In the genomic region with DNA sequence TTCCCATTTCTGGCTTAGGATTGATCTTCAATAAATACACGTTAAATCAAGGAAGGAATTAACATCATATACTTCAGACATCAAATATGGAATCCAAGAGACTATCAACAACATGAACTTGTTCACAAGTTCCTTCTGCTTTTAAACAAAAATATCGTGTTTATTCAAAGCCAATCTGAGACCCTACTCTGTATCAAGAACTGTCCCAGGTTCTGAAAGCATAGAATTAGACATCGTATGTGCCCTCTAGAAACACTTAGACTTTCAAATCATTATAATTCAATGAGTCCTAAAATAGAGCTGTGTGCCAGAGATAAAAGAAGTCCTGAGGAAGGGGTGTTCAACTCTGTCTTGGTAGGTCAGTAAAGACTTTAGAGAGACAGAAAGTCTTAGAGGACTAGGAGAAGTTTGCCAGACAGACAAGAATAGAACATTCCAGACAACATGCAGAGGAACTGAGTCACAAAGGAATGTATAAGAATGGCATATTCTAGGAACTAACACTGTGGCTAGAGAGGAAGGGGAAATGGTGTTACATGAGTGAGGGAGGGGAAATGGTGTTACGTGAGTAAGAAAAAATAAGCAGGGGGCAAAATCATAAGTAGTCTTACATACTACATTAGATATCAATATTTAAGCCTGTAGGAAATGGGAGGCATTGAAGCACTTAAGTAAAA, we compare ENCODE assay signal across 16 cellular contexts. TPM values are rescaled to one million over a fixed set of nuclear protein-coding genes. Genes with fewer than 3 reads are reported as not detected.
A peak's percentile ranks its signal among the peaks of the same experiment; 100 is the strongest.
DNase-seq lines count a peak whose midpoint lies in the region; ATAC-seq, FAIRE-seq and TF ChIP-seq lines count a peak whose summit lies in the region.
"Had no signal": no experiment of that assay in that cellular context is flagged by ENCODE, and none has a peak within 500 bp of the region (broad histone marks: within the 10 kb centered on the region; RNA-seq: fewer than 3 reads in every experiment).

No MANE protein-coding gene starts in this region.

- no peak overlapping the region for H3K4me3 Mint-ChIP-seq in nephron progenitor cell
- no peak overlapping the region for H3K4me3 Mint-ChIP-seq in WTC11
- no peak overlapping the region for H3K4me3 Mint-ChIP-seq in activated T-cell treated with anti-CD3 and anti-CD28 coated beads, Interleukin-2, amount 50 U/mL, for 4 hours

- TF ChIP-seq CTCF in endothelial cell of umbilical vein (IDR thresholded peaks at IDR 0.05; ENCODE audit: extremely low read depth in 1 of 2, insufficient read depth in 1 of 2, low read depth in 1 of 2, low read length in 2 of 2) (no peak), nephron progenitor cell (IDR thresholded peaks at IDR 0.05) (no peak), WTC11 (IDR thresholded peaks at IDR 0.05) (no peak)

- intact Hi-C loops in endothelial cell of umbilical vein (cut with micrococcal nuclease) = loop anchor here (1.0 to 2.0 kb wide), 3 partner anchors 82 to 235 kb away; partner anchors contain the start of gene UHRF2

- H3K27ac Mint-ChIP-seq in nephron progenitor cell = peak overlapping the region; percentile 36
- H3K27ac Mint-ChIP-seq in WTC11 = no peak overlapping the region

- H3K27me3 Mint-ChIP-seq in nephron progenitor cell (ENCODE audit: low read depth, poor library complexity) (peaks cover 7% of the 10 kb centered on the region), WTC11 (ENCODE audit: low read depth) (no peaks in the 10 kb centered on the region)
- H3K27me3 Mint-ChIP-seq in activated T-cell treated with anti-CD3 and anti-CD28 coated beads, Interleukin-2, amount 50 U/mL, for 4 hours (ENCODE audit: low read depth) = peaks cover 17% of the 10 kb centered on the region

- H3K79me2 ChIP-seq in endothelial cell of umbilical vein (ENCODE audit: control insufficient read depth, insufficient read depth, low read length) = no peaks in the 10 kb centered on the region

- H3K36me3 ChIP-seq in endothelial cell of umbilical vein (ENCODE audit: control insufficient read depth in 2 of 2, extremely low read depth in 1 of 2, insufficient read depth in 2 of 2, low read length in 2 of 2) = no peaks in the 10 kb centered on the region
- H3K36me3 ChIP-seq: BE2C had no signal

- H3K4me2 ChIP-seq in endothelial cell of umbilical vein (ENCODE audit: insufficient read depth, low read length) = peak overlapping the region; percentile 0

- H3K4me1 Mint-ChIP-seq in nephron progenitor cell = no peaks in the 10 kb centered on the region
- peaks cover 8% of the 10 kb centered on the region for H3K4me1 Mint-ChIP-seq in WTC11
- H3K4me1 Mint-ChIP-seq in activated T-cell treated with anti-CD3 and anti-CD28 coated beads, Interleukin-2, amount 50 U/mL, for 4 hours (ENCODE audit: low read depth) = no peaks in the 10 kb centered on the region

- no peak overlapping the region for H3K9ac ChIP-seq in endothelial cell of umbilical vein (replicated peaks; ENCODE audit: extremely low read depth, insufficient read depth, low read length)

- H3K27ac ChIP-seq in endothelial cell of umbilical vein (ENCODE audit: insufficient read depth, low read depth, low read length) = peak overlapping the region; percentile 69

- TF ChIP-seq EP300 in Ishikawa (IDR thresholded peaks at IDR 0.05; ENCODE audit: borderline replicate concordance) = no peak

- H3K9me3 Mint-ChIP-seq in nephron progenitor cell (peaks cover 32% of the 10 kb centered on the region), WTC11 (peaks cover 28% of the 10 kb centered on the region)
- peaks cover 10% of the 10 kb centered on the region for H3K9me3 Mint-ChIP-seq in activated T-cell treated with anti-CD3 and anti-CD28 coated beads, Interleukin-2, amount 50 U/mL, for 4 hours

- no peaks in the 10 kb centered on the region for H3K9me1 ChIP-seq in endothelial cell of umbilical vein (replicated peaks; ENCODE audit: control insufficient read depth, extremely low read depth, insufficient read depth, low read length)

- H3K36me3 Mint-ChIP-seq in nephron progenitor cell (ENCODE audit: low read depth) = no peaks in the 10 kb centered on the region
- peaks cover 20% of the 10 kb centered on the region for H3K36me3 Mint-ChIP-seq in WTC11
- no peaks in the 10 kb centered on the region for H3K36me3 Mint-ChIP-seq in activated T-cell treated with anti-CD3 and anti-CD28 coated beads, Interleukin-2, amount 50 U/mL, for 4 hours (ENCODE audit: insufficient read depth)

- H3K4me1 ChIP-seq in endothelial cell of umbilical vein (ENCODE audit: control insufficient read depth, extremely low read depth, insufficient read depth, low read length) = peaks cover 19% of the 10 kb centered on the region
- H3K4me1 ChIP-seq: BE2C had no signal

- no peak overlapping the region for H3K4me3 ChIP-seq in endothelial cell of umbilical vein (replicated peaks in 1 of 3; ENCODE audit: insufficient read depth in 1 of 3, low read depth in 1 of 3, low read length in 3 of 3)

- POLR2A ChIA-PET in endothelial cell of umbilical vein (lab: Charles Lee) = no interaction called here
- POLR2A ChIA-PET in WTC11 (lab: Charles Lee) = no interaction called here

- H3K9me3 ChIP-seq in endothelial cell of umbilical vein (replicated peaks; ENCODE audit: control insufficient read depth, insufficient read depth, low read length) = no peaks in the 10 kb centered on the region
- H3K9me3 ChIP-seq: BE2C had no signal

- TF ChIP-seq POLR2A in GM12892 (IDR thresholded peaks at IDR 0.05; ENCODE audit: low read depth, low read length) (no peak), endothelial cell of umbilical vein (IDR thresholded peaks at IDR 0.05; ENCODE audit: low read depth, low read length) (no peak)

- TF ChIP-seq RAD21 in Ishikawa (IDR thresholded peaks at IDR 0.05; ENCODE audit: low read depth) = no peak

- CTCF ChIA-PET in endothelial cell of umbilical vein (lab: Charles Lee) (interaction anchor here (0.9 to 1.6 kb wide), 4 partner anchors 9 to 25 kb away, joined by 3 to 5 read pairs (median 3); no protein-coding TSS in a partner anchor), WTC11 (lab: Charles Lee) (no interaction called here)

- dilution Hi-C loops in endothelial cell of umbilical vein (cut with MboI; ENCODE audit: extremely low pct_ligation_motif_present, low sequenced_read_pairs) = no loop called here

- TSS peak; percentile 98 for BruUV-seq in endothelial cell of umbilical vein (replicated peaks; lab: Mats Ljungman, UMichigan)

- DNase-seq in GM12892 (ENCODE audit: insufficient read length) (no peak), endothelial cell of umbilical vein (ENCODE audit: low read depth, low spot score) (peak; percentile 88), nephron progenitor cell (no peak), WTC11 (ENCODE audit: low spot score) (no peak), HTR-8/SVneo (ENCODE audit: insufficient read length, low spot score) (no peak)
- no peak for DNase-seq in activated T-cell treated with anti-CD3 and anti-CD28 coated beads, Interleukin-2, amount 50 U/mL, for 4 hours
- DNase-seq: BE2C, DMS53 had no signal

- peak; percentile 74 for FAIRE-seq in GM12892 (lab: Jason Lieb, UNC)
- FAIRE-seq in endothelial cell of umbilical vein (lab: Jason Lieb, UNC) = peak; percentile 73
- no peak for FAIRE-seq in HTR-8/SVneo (lab: Jason Lieb, UNC)
- FAIRE-seq: A204.1, GM18507, H54, HepG2 had no signal

- ATAC-seq in WTC11 (no peak), HG02981 (IDR thresholded peaks at IDR 0.05; ENCODE audit: unreplicated experiment) (no peak)
- no peak for ATAC-seq in activated T-cell treated with anti-CD3 and anti-CD28 coated beads, Interleukin-2, amount 50 U/mL, for 4 hours
- ATAC-seq: HepG2 had no signal

- H4K20me1 ChIP-seq in endothelial cell of umbilical vein (replicated peaks; ENCODE audit: control insufficient read depth, extremely low read depth, insufficient read depth, low read length) = no peaks in the 10 kb centered on the region

- no peak overlapping the region for H2AFZ ChIP-seq in endothelial cell of umbilical vein (ENCODE audit: low read depth, low read length)

- no peaks in the 10 kb centered on the region for H3K27me3 ChIP-seq in endothelial cell of umbilical vein (ENCODE audit: control insufficient read depth in 2 of 2, insufficient read depth in 2 of 2, low read length in 2 of 2)
- H3K27me3 ChIP-seq: BE2C had no signal

TF ChIP-seq in Ishikawa, 13 proteins besides CTCF, POLR2A, EP300 and RAD21 (continues in another document):
- TF ChIP-seq CEBPB (IDR thresholded peaks at IDR 0.05) = no peak

TF ChIP-seq in endothelial cell of umbilical vein, 7 proteins besides CTCF, POLR2A, EP300 and RAD21 (continues in another document):
- TF ChIP-seq GATA2 (IDR thresholded peaks at IDR 0.05; ENCODE audit: insufficient read depth, insufficient read length, low read depth, low read length) (no peak), EZH2 (IDR thresholded peaks at IDR 0.05; ENCODE audit: borderline replicate concordance, low read depth, low read length, severe bottlenecking) (no peak), FOS (IDR thresholded peaks at IDR 0.05; ENCODE audit: borderline replicate concordance, insufficient read depth, low read length) (peak; percentile 79), POLR2AphosphoS5 (IDR thresholded peaks at IDR 0.05; ENCODE audit: insufficient read depth, low read depth, low read length) (peak; percentile 39), MYC (IDR thresholded peaks at IDR 0.05; ENCODE audit: low read depth, low read length) (no peak)

TF ChIP-seq in WTC11, 78 proteins besides CTCF, POLR2A, EP300 and RAD21 (continues in another document):
- no peak for TF ChIP-seq EMX1 (CRISPR knock-in tag; IDR thresholded peaks at IDR 0.05)

RNA-seq across cellular contexts. Expression of gene TPD52L3, which starts 2.9 kb away (rescaled TPM):
- not detected for polyA plus RNA-seq in GM12892 (2012; ENCODE audit: missing spikeins)
- total RNA-seq in endothelial cell of umbilical vein = not detected in 2 replicates
- polyA plus RNA-seq in endothelial cell of umbilical vein = not detected in 2 replicates
- not detected in 2 replicates for polyA plus RNA-seq in endothelial cell of umbilical vein (2011; cell fraction: cytosol; rRNA removed)
- polyA plus RNA-seq in endothelial cell of umbilical vein (2011; cell fraction: nucleus; rRNA removed) = not detected in 2 replicates
- polyA plus RNA-seq in endothelial cell of umbilical vein (2012) = not detected in 2 replicates
- polyA minus RNA-seq in endothelial cell of umbilical vein = not detected in 2 replicates
- not detected for polyA minus RNA-seq in endothelial cell of umbilical vein (2011; cell fraction: cytosol; rRNA and poly(A)+ RNA removed)
- polyA minus RNA-seq in endothelial cell of umbilical vein (2011; cell fraction: nucleus; rRNA and poly(A)+ RNA removed) = not detected in 2 replicates
- not detected in 3 replicates for total RNA-seq in WTC11 (2021)
- total RNA-seq in activated T-cell treated with anti-CD3 and anti-CD28 coated beads, Interleukin-2, amount 50 U/mL, for 4 hours = not detected
- total RNA-seq: HepG2, HT1080 had no signal
- polyA plus RNA-seq: AG04450, HepG2 had no signal
